ENCODE assay signal across 16 cellular contexts in the genomic region with DNA sequence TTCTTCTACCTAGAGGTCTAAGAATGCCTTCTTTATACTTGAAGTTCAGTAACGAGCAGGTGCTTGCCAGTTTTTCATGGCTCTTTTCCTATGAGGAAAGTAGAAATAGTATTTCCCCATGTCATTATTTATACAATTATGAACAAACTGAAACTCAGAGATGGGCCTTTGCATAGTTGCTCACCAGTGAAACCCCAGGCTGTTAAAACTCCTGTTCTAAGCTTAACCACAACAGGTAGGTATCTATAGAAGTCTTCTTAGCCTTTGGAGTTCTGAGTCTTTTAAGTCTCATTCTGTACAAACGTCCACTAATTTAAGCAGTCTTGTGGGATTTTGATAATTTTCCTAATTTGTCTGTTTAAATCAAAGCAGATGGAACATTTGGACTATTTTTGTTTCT.
DNase-seq lines count a peak whose midpoint lies in the region; ATAC-seq, FAIRE-seq and TF ChIP-seq lines count a peak whose summit lies in the region.
"Had no signal": no experiment of that assay in that cellular context is flagged by ENCODE, and none has a peak within 500 bp of the region (broad histone marks: within the 10 kb centered on the region; RNA-seq: fewer than 3 reads in every experiment).

No MANE protein-coding gene starts in this region.

- H3K4me3 ChIP-seq in SJCRH30 = no peak overlapping the region
- no peak overlapping the region for H3K4me3 ChIP-seq in H7 (ENCODE audit: insufficient read depth, low read depth, low read length)
- H3K4me3 ChIP-seq: breast epithelium had no signal

- H3K9me3 ChIP-seq in SJCRH30 (replicated peaks) = 0 out of 2 replicates have a peak, but pooled peaks cover 3% of the 10 kb centered on the region
- H3K9me3 ChIP-seq: breast epithelium had no signal

- FAIRE-seq in GM12892 (lab: Jason Lieb, UNC) = peak; percentile 70

- H3K4me1 ChIP-seq in SJCRH30 = peaks cover 5% of the 10 kb centered on the region
- H3K4me1 ChIP-seq: breast epithelium had no signal

- no peak overlapping the region for H3K27ac ChIP-seq in SJCRH30
- H3K27ac ChIP-seq: breast epithelium, WERI-Rb-1 had no signal

- H3K36me3 ChIP-seq in SJCRH30 (no peaks in the 10 kb centered on the region), H7 (replicated peaks; ENCODE audit: control insufficient read depth, insufficient read depth, low read length) (no peaks in the 10 kb centered on the region)
- H3K36me3 ChIP-seq: breast epithelium, WERI-Rb-1 had no signal

- no peak for DNase-seq in GM12892 (ENCODE audit: insufficient read length)
- DNase-seq in NCI-H345 treated with DMSO at 0.1 percent for 48 hours (lab: John Stamatoyannopoulos, UW; ENCODE audit: unreplicated experiment) = no peak
- no peak for DNase-seq in stimulated activated CD4-positive, alpha-beta T cell treated with anti-CD3 and anti-CD28 coated beads, Interleukin-2, amount 100 ng/mL, for 24 hours
- DNase-seq in SJCRH30 = no peak
- DNase-seq in H7 = no peak
- DNase-seq: activated naive CD4-positive, alpha-beta T cell; effector CD8-positive, alpha-beta T cell; NCI-H1930; NCI-H774; stimulated activated CD4-positive, alpha-beta T cell treated with anti-CD3 and anti-CD28 coated beads, Interleukin-4, amount 100 ng/mL, for 24 hours; WERI-Rb-1 had no signal

- ATAC-seq in GM19023 (IDR thresholded peaks at IDR 0.05; ENCODE audit: unreplicated experiment) = peak; percentile 90
- peak; percentile 77 for ATAC-seq in GM21717 (IDR thresholded peaks at IDR 0.05; ENCODE audit: unreplicated experiment)
- peak; percentile 79 for ATAC-seq in HG03280 (IDR thresholded peaks at IDR 0.05; ENCODE audit: unreplicated experiment)
- ATAC-seq: left lobe of liver had no signal

- no peaks in the 10 kb centered on the region for H3K27me3 ChIP-seq in SJCRH30
- H3K27me3 ChIP-seq in H7 (ENCODE audit: control insufficient read depth, insufficient read depth, low read length) = no peaks in the 10 kb centered on the region
- H3K27me3 ChIP-seq: breast epithelium had no signal

- no peak for TF ChIP-seq POLR2A in GM12892 (IDR thresholded peaks at IDR 0.05; ENCODE audit: low read depth, low read length)
